Comparison of ENCODE assay signal across 8 cellular contexts in genomic region chr22:39490135-39490798, GRCh38. TPM values are rescaled to one million over a fixed set of nuclear protein-coding genes. Genes with fewer than 3 reads are reported as not detected.
DNase-seq lines count a peak whose midpoint lies in the region; ATAC-seq and TF ChIP-seq lines count a peak whose summit lies in the region.

No MANE protein-coding gene starts in this region.

- no peaks in the 10 kb centered on the region for H3K4me1 ChIP-seq in mammary epithelial cell (ENCODE audit: insufficient read depth, low read length)

- no peak overlapping the region for H3K4me2 ChIP-seq in mammary epithelial cell (ENCODE audit: insufficient read depth, low read depth, low read length)

- ATAC-seq in HG02885 (IDR thresholded peaks at IDR 0.05; ENCODE audit: poor library complexity, unreplicated experiment) (peak; percentile 74), HG03139 (IDR thresholded peaks at IDR 0.05; ENCODE audit: unreplicated experiment) (no peak)

- no TSS peak for BruUV-seq in mammary epithelial cell (replicated peaks; lab: Mats Ljungman, UMichigan)

- H3K9me3 ChIP-seq in mammary epithelial cell (replicated peaks; ENCODE audit: insufficient read depth, low read length): no peaks in the 10 kb centered on the region

- CTCF ChIA-PET in mammary epithelial cell (lab: Charles Lee; ENCODE audit: low non-redundant PET): no interaction called here

- no peaks in the 10 kb centered on the region for H3K79me2 ChIP-seq in mammary epithelial cell (ENCODE audit: insufficient read depth, low read length)

- H3K9ac ChIP-seq in mammary epithelial cell (ENCODE audit: insufficient read depth, low read length): no peak overlapping the region

- in situ Hi-C loops in G401 (cut with HindIII; ENCODE audit: low sequenced_read_pairs) (loop anchor here (25.0 kb wide), 1 partner anchor 103 kb away; the partner anchor contains the start of gene TAB1), mammary epithelial cell (cut with MboI; ENCODE audit: low sequenced_read_pairs in 2 of 2) (no loop called here)

- no peak overlapping the region for H3K27ac ChIP-seq in mammary epithelial cell (ENCODE audit: insufficient read depth, low read depth, low read length)

- H3K27me3 ChIP-seq in mammary epithelial cell (ENCODE audit: insufficient read depth, low read length): no peaks in the 10 kb centered on the region

- no peak for TF ChIP-seq CTCF in mammary epithelial cell (conservative IDR thresholded peaks at IDR 0.05 in 1 of 2, IDR thresholded peaks at IDR 0.05 in 1 of 2; ENCODE audit: extremely low read depth in 1 of 2, insufficient read depth in 1 of 2, low read depth in 1 of 2, low read length in 2 of 2)

- dilution Hi-C loops in mammary epithelial cell (cut with HindIII; ENCODE audit: low sequenced_read_pairs): no loop called here

- no peaks in the 10 kb centered on the region for H3K36me3 ChIP-seq in mammary epithelial cell (ENCODE audit: insufficient read depth, low read length)

- no peak overlapping the region for H3K4me3 ChIP-seq in mammary epithelial cell (replicated peaks in 1 of 3; ENCODE audit: insufficient read depth in 1 of 3, low read depth in 2 of 3, low read length in 3 of 3)

- peak overlapping the region; percentile 63 for H2AFZ ChIP-seq in mammary epithelial cell (ENCODE audit: low read depth, low read length)

- WGBS in mammary epithelial cell (ENCODE audit: low coverage, missing lambda C conversion rate): 34% methylated on average over 13 of the region's 13 CpGs

- intact Hi-C loops in mammary epithelial cell (cut with micrococcal nuclease): no loop called here

- peak; percentile 96 for DNase-seq in G401 (ENCODE audit: low spot score)
- peak; percentile 59 for DNase-seq in NCI-H226
- peak; percentile 26 to 58 (median 56) for DNase-seq in activated CD4-positive, CD25-positive, alpha-beta regulatory T cell (lab: John Stamatoyannopoulos, UW)
- peak; percentile 75 for DNase-seq in mammary epithelial cell
- peak; percentile 63 for DNase-seq in kidney tubule cell (ENCODE audit: low spot score)
- peak; percentile 69 to 82 for DNase-seq in stimulated activated CD4-positive, alpha-beta T cell treated with anti-CD3 and anti-CD28 coated beads, Interleukin-4, amount 100 ng/mL, for 48 hours (ENCODE audit: low read depth in 2 of 2)

- H4K20me1 ChIP-seq in mammary epithelial cell (ENCODE audit: insufficient read depth, low read length): no peaks in the 10 kb centered on the region

RNA-seq across cellular contexts. Expression of gene MIEF1, which starts 11.8 kb away (rescaled TPM):
- 23.5 and 32.1 TPM in 2 replicates for total RNA-seq in G401 (2014; rRNA removed; shearing (Covaris generic))
- total RNA-seq in mammary epithelial cell: 10 to 100 TPM; 36.8 to 36.9 TPM
- 25.6 TPM for polyA plus RNA-seq in mammary epithelial cell
- 40.2 TPM for polyA minus RNA-seq in mammary epithelial cell

RNA-seq across cellular contexts. Expression of gene ATF4, which starts 30.1 kb away (rescaled TPM):
- total RNA-seq in G401 (2014; rRNA removed; shearing (Covaris generic)): 359 and 398 TPM in 2 replicates
- 100 to 1,000 TPM; 598 to 653 TPM for total RNA-seq in mammary epithelial cell
- 904 TPM for polyA plus RNA-seq in mammary epithelial cell
- polyA minus RNA-seq in mammary epithelial cell: 327 TPM

RNA-seq across cellular contexts. Expression of gene MGAT3, which starts 33.5 kb away (rescaled TPM):
- total RNA-seq in G401 (2014; rRNA removed; shearing (Covaris generic)): 13.8 and 18.6 TPM in 2 replicates
- total RNA-seq in mammary epithelial cell: under 1 TPM in 1 of 2 donors, not detected in 1; under 0.01 TPM
- polyA plus RNA-seq in mammary epithelial cell: not detected
- not detected for polyA minus RNA-seq in mammary epithelial cell

RNA-seq across cellular contexts. Expression of gene RPS19BP1, which starts 42.3 kb away (rescaled TPM):
- total RNA-seq in G401 (2014; rRNA removed; shearing (Covaris generic)): 195 and 293 TPM in 2 replicates
- total RNA-seq in mammary epithelial cell: 10 to 100 TPM; 35.7 to 81.3 TPM
- 89.0 TPM for polyA plus RNA-seq in mammary epithelial cell
- 12.5 TPM for polyA minus RNA-seq in mammary epithelial cell

Comparison
In these comparisons a context has a peak if more than half of its experiments do, and no peak if none do; other contexts are left out.
1. RNA of gene MGAT3, which starts 33.5 kb away (total RNA-seq): 13.8 to 18.6 TPM in G401; under 0.01 TPM in mammary epithelial cell; every median in the first group is over 10 times any median in the second.
2. Peak in every context shown above with its lines, with median percentiles within 50 percentile points of each other: DNase-seq.